ENCODE assay signal across 19 cellular contexts in the genomic region with DNA sequence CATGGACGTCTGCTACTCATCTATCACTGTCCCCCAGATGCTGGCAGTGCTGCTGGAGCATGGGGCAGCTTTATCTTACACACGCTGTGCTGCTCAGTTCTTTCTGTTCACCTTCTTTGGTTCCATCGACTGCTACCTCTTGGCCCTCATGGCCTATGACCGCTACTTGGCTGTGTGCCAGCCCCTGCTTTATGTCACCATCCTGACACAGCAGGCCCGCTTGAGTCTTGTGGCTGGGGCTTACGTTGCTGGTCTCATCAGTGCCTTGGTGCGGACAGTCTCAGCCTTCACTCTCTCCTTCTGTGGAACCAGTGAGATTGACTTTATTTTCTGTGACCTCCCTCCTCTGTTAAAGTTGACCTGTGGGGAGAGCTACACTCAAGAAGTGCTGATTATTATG. TPM values are rescaled to one million over a fixed set of nuclear protein-coding genes. Genes with fewer than 3 reads are reported as not detected.
DNase-seq lines count a peak whose midpoint lies in the region; ATAC-seq and TF ChIP-seq lines count a peak whose summit lies in the region.
"Had no signal": no experiment of that assay in that cellular context is flagged by ENCODE, and none has a peak within 500 bp of the region (broad histone marks: within the 10 kb centered on the region; RNA-seq: fewer than 3 reads in every experiment).

No MANE protein-coding gene starts in this region.

- ATAC-seq in left cardiac atrium (no peak), lower lobe of right lung (no peak)
- no peak for ATAC-seq in activated T-helper 17 cell treated with anti-CD3 and anti-CD28 coated beads, Interleukin-2, amount 50 U/mL, for 72 hours (replicated peaks)
- ATAC-seq: CD8-positive, alpha-beta T cell had no signal

- H3K4me3 ChIP-seq in left ventricle myocardium inferior (no peak overlapping the region), lower lobe of right lung (no peak overlapping the region)
- H3K4me3 ChIP-seq: BLaER1 had no signal

- no peaks in the 10 kb centered on the region for H3K4me1 ChIP-seq in left ventricle myocardium inferior
- no peaks in the 10 kb centered on the region for H3K4me1 ChIP-seq in lower lobe of right lung
- H3K4me1 ChIP-seq: BLaER1 had no signal

- H3K27ac ChIP-seq in left ventricle myocardium inferior (replicated peaks) (no peak overlapping the region), lower lobe of right lung (no peak overlapping the region)
- H3K27ac ChIP-seq: BLaER1 had no signal

- H3K9me3 ChIP-seq in left ventricle myocardium inferior (replicated peaks): no peaks in the 10 kb centered on the region
- no peaks in the 10 kb centered on the region for H3K9me3 ChIP-seq in lower lobe of right lung
- H3K9me3 ChIP-seq: BLaER1 had no signal

- DNase-seq in NCI-H146 (lab: John Stamatoyannopoulos, UW) (peak; percentile 4), NCI-H146 treated with DMSO at 0.1 percent for 48 hours (lab: John Stamatoyannopoulos, UW; ENCODE audit: unreplicated experiment) (no peak), left ventricle myocardium inferior (peak; percentile 13), left cardiac atrium (no peak), RPMI7951 (ENCODE audit: low read depth) (peak; percentile 3), lower lobe of right lung (peak; percentile 42), NCI-H2196 treated with DMSO at 0.1 percent for 48 hours (lab: John Stamatoyannopoulos, UW; ENCODE audit: unreplicated experiment) (no peak)
- DNase-seq: 8988T; CD8-positive, alpha-beta T cell; GF-D8; HCEC 1CT; Kasumi-1; MM.1S; NCI-H1105 treated with DMSO at 0.1 percent for 48 hours; NCI-H1930; NCI-H524 had no signal

- intact Hi-C loops in left ventricle myocardium inferior (cut with micrococcal nuclease): loop anchor here (10.0 kb wide), 1 partner anchor 155 kb away; a partner anchor contains a TSS
- intact Hi-C loops in left cardiac atrium (cut with DNase I): no loop called here
- intact Hi-C loops in lower lobe of right lung (cut with DNase I): no loop called here

- no peaks in the 10 kb centered on the region for H3K36me3 Mint-ChIP-seq in activated T-helper 17 cell treated with anti-CD3 and anti-CD28 coated beads, Interleukin-2, amount 50 U/mL, for 72 hours (ENCODE audit: low read depth)
- H3K36me3 Mint-ChIP-seq: CD8-positive, alpha-beta T cell had no signal

- no peaks in the 10 kb centered on the region for H3K4me1 Mint-ChIP-seq in activated T-helper 17 cell treated with anti-CD3 and anti-CD28 coated beads, Interleukin-2, amount 50 U/mL, for 72 hours

- H3K27me3 Mint-ChIP-seq in activated T-helper 17 cell treated with anti-CD3 and anti-CD28 coated beads, Interleukin-2, amount 50 U/mL, for 72 hours: peaks cover 21% of the 10 kb centered on the region

- no peak overlapping the region for H3K4me3 Mint-ChIP-seq in activated T-helper 17 cell treated with anti-CD3 and anti-CD28 coated beads, Interleukin-2, amount 50 U/mL, for 72 hours
- H3K4me3 Mint-ChIP-seq: CD8-positive, alpha-beta T cell had no signal

- H3K27me3 ChIP-seq in left ventricle myocardium inferior (ENCODE audit: low read depth): no peaks in the 10 kb centered on the region
- H3K27me3 ChIP-seq in lower lobe of right lung (ENCODE audit: low read depth): no peaks in the 10 kb centered on the region
- H3K27me3 ChIP-seq: BLaER1 had no signal

- no peak for TF ChIP-seq CTCF in left ventricle myocardium inferior (IDR thresholded peaks at IDR 0.05; ENCODE audit: borderline replicate concordance)
- TF ChIP-seq CTCF in lower lobe of right lung (IDR thresholded peaks at IDR 0.05): no peak

- no peak overlapping the region for H3K27ac Mint-ChIP-seq in activated T-helper 17 cell treated with anti-CD3 and anti-CD28 coated beads, Interleukin-2, amount 50 U/mL, for 72 hours
- H3K27ac Mint-ChIP-seq: CD8-positive, alpha-beta T cell had no signal

- H3K9me3 Mint-ChIP-seq in activated T-helper 17 cell treated with anti-CD3 and anti-CD28 coated beads, Interleukin-2, amount 50 U/mL, for 72 hours: no peaks in the 10 kb centered on the region
- H3K9me3 Mint-ChIP-seq: CD8-positive, alpha-beta T cell had no signal

- no peaks in the 10 kb centered on the region for H3K36me3 ChIP-seq in left ventricle myocardium inferior
- H3K36me3 ChIP-seq in lower lobe of right lung: no peaks in the 10 kb centered on the region
- H3K36me3 ChIP-seq: BLaER1 had no signal

RNA-seq across cellular contexts. Expression of a gene that starts 9.2 kb away (rescaled TPM):
- not detected for total RNA-seq in left ventricle myocardium inferior
- total RNA-seq in left cardiac atrium: not detected
- not detected in 2 replicates for total RNA-seq in RPMI7951 (2014; rRNA removed; shearing (Covaris generic))
- total RNA-seq in lower lobe of right lung: not detected
- total RNA-seq in activated T-helper 17 cell treated with anti-CD3 and anti-CD28 coated beads, Interleukin-2, amount 50 U/mL, for 72 hours: under 1 TPM; 0.06 to 0.29 TPM
- total RNA-seq: CD8-positive, alpha-beta T cell; Daoy had no signal

RNA-seq across cellular contexts. Expression of a gene that starts 24.3 kb away (rescaled TPM):
- total RNA-seq in left ventricle myocardium inferior (not detected), left cardiac atrium (not detected), lower lobe of right lung (not detected)
- total RNA-seq in RPMI7951 (2014; rRNA removed; shearing (Covaris generic)): not detected in 2 replicates
- total RNA-seq in activated T-helper 17 cell treated with anti-CD3 and anti-CD28 coated beads, Interleukin-2, amount 50 U/mL, for 72 hours: not detected
- total RNA-seq: CD8-positive, alpha-beta T cell; Daoy had no signal

RNA-seq across cellular contexts. Expression of a gene that starts 32.9 kb away (rescaled TPM):
- total RNA-seq in left ventricle myocardium inferior: not detected
- total RNA-seq in left cardiac atrium: not detected
- not detected in 2 replicates for total RNA-seq in RPMI7951 (2014; rRNA removed; shearing (Covaris generic))
- total RNA-seq in lower lobe of right lung: not detected
- not detected for total RNA-seq in activated T-helper 17 cell treated with anti-CD3 and anti-CD28 coated beads, Interleukin-2, amount 50 U/mL, for 72 hours
- total RNA-seq: CD8-positive, alpha-beta T cell; Daoy had no signal

RNA-seq across cellular contexts. Expression of a gene that starts 49.1 kb away (rescaled TPM):
- total RNA-seq in left ventricle myocardium inferior (not detected), left cardiac atrium (not detected), lower lobe of right lung (not detected)
- not detected in 2 replicates for total RNA-seq in RPMI7951 (2014; rRNA removed; shearing (Covaris generic))
- not detected for total RNA-seq in activated T-helper 17 cell treated with anti-CD3 and anti-CD28 coated beads, Interleukin-2, amount 50 U/mL, for 72 hours
- total RNA-seq: CD8-positive, alpha-beta T cell; Daoy had no signal

RNA-seq across cellular contexts. Expression of a gene that starts 54.3 kb away (rescaled TPM):
- total RNA-seq in left ventricle myocardium inferior (not detected), left cardiac atrium (not detected), lower lobe of right lung (not detected)
- total RNA-seq in RPMI7951 (2014; rRNA removed; shearing (Covaris generic)): not detected in 2 replicates
- not detected for total RNA-seq in activated T-helper 17 cell treated with anti-CD3 and anti-CD28 coated beads, Interleukin-2, amount 50 U/mL, for 72 hours
- total RNA-seq: CD8-positive, alpha-beta T cell; Daoy had no signal

Comparison
In these comparisons a context has a peak if more than half of its experiments do, and no peak if none do; other contexts are left out.
1. DNase-seq: peak in NCI-H146 (single experiment), left ventricle myocardium inferior (single experiment), RPMI7951 (single experiment) and lower lobe of right lung (single experiment); none in NCI-H146 treated with DMSO at 0.1 percent for 48 hours (single experiment), left cardiac atrium (single experiment) and NCI-H2196 treated with DMSO at 0.1 percent for 48 hours (single experiment).